ENCODE assay signal across 2 cellular contexts in genomic region chr12:96303656-96304055, GRCh38.
TF ChIP-seq lines count a peak whose summit lies in the region.

No MANE protein-coding gene starts in this region.

TF ChIP-seq in IMR-90, 13 proteins besides CTCF, POLR2A, EP300 and RAD21:
- no peak for TF ChIP-seq NFE2L2 (IDR thresholded peaks at IDR 0.05; ENCODE audit: low read depth, low read length)
- TF ChIP-seq SMC3 (IDR thresholded peaks at IDR 0.05; ENCODE audit: low read depth, low read length): no peak
- no peak for TF ChIP-seq MAFK (IDR thresholded peaks at IDR 0.05; ENCODE audit: low read depth, low read length)
- TF ChIP-seq RCOR1 (IDR thresholded peaks at IDR 0.05; ENCODE audit: insufficient replicate concordance, low read length): no peak
- TF ChIP-seq MXI1 (IDR thresholded peaks at IDR 0.05; ENCODE audit: borderline replicate concordance, low read depth, low read length): no peak
- TF ChIP-seq ELK1 (IDR thresholded peaks at IDR 0.05; ENCODE audit: borderline replicate concordance, low read depth, low read length): no peak
- TF ChIP-seq CHD1 (IDR thresholded peaks at IDR 0.05; ENCODE audit: low read depth, low read length): no peak
- TF ChIP-seq USF2 (IDR thresholded peaks at IDR 0.05; ENCODE audit: low read depth, low read length): no peak
- TF ChIP-seq RFX5 (IDR thresholded peaks at IDR 0.05; ENCODE audit: low read depth, low read length): no peak
- no peak for TF ChIP-seq MAZ (IDR thresholded peaks at IDR 0.05; ENCODE audit: borderline replicate concordance, low read depth, low read length)
- TF ChIP-seq CEBPB (IDR thresholded peaks at IDR 0.05; ENCODE audit: low read depth, low read length): no peak

TF ChIP-seq in SK-N-SH treated with all-trans-retinoic acid at 6 μM for 48 hours, 23 proteins besides CTCF, POLR2A, EP300 and RAD21:
- TF ChIP-seq ZNF8 (CRISPR knock-in tag; IDR thresholded peaks at IDR 0.05) (no peak), OSR1 (CRISPR knock-in tag; IDR thresholded peaks at IDR 0.05) (no peak), PATZ1 (CRISPR knock-in tag; IDR thresholded peaks at IDR 0.05; ENCODE audit: borderline replicate concordance) (no peak), ZFP30 (CRISPR knock-in tag; IDR thresholded peaks at IDR 0.05) (no peak), CREB5 (CRISPR knock-in tag; IDR thresholded peaks at IDR 0.05; ENCODE audit: low read depth) (no peak)
